8 cellular contexts compared by ENCODE assay signal in the genomic region with DNA sequence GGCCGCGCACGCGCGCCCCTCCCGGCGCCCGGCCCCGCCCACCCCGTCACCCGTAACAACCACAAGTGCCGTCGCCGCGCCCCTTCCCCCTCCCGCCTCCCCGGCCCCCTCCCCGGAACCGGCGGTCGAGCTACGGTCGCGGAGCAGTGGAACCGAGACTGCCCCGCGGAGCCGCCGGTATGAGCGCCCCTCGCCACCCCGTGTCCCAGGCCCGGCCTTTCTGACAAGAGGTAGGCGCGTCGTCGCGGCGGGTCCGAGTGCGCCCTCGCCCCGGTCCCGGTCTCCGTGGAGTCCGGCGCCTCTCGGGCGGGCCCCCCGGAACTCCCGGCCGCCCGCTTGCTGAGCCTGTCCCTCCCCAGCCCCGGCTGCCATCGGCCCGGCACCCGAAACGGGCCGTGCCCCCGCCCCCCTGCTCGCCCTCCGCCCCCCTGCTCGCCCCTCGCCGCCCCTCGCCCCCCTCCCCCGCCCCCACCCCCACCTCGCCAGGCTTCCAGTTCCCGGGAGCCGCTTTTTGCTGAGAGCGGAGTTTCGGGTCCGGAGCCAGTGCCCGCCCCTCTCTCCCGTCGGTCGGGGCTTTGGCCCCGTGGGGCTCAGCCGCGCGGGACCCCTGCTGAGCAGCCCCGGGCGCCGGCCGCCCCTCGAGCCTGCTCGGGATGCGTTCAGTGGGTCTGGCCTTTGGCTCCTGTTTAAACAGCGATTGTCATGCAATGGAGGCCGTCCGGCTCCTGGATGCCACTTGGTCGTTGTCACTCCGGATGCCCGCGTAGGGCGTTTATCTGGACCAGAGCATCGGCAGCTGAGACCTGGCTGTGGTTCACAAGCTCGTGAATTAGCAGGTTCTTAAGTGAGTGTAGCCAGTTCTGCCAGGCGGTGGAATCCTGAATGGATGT. TPM values are rescaled to one million over a fixed set of nuclear protein-coding genes. Genes with fewer than 3 reads are reported as not detected.
DNase-seq lines count a peak whose midpoint lies in the region; ATAC-seq and TF ChIP-seq lines count a peak whose summit lies in the region.

A gene (plus strand): TSS at position 92 of the 890 bp plus-strand sequence. CDS start 2,628 bp downstream, outside the sequence.

- TF ChIP-seq CTCF in DOHH2 (IDR thresholded peaks at IDR 0.05; ENCODE audit: low read depth, low read length, poor library complexity, severe bottlenecking) (no peak), mucosa of descending colon (IDR thresholded peaks at IDR 0.05) (no peak)

- peak within 1 kb of the TSS; percentile 87 for H3K4me3 Mint-ChIP-seq in activated CD4-positive, alpha-beta T cell treated with anti-CD3 and anti-CD28 coated beads, Interleukin-2, amount 10 ng/mL, durations not matched to agents 24 days and 14 days

- H3K27ac ChIP-seq in DOHH2 (ENCODE audit: low read depth, low read length) = peak within 1 kb of the TSS; percentile 91

- H3K27ac Mint-ChIP-seq in activated CD4-positive, alpha-beta T cell treated with anti-CD3 and anti-CD28 coated beads, Interleukin-2, amount 10 ng/mL, durations not matched to agents 24 days and 14 days = peak within 1 kb of the TSS; percentile 94

- H3K4me2 ChIP-seq in DOHH2 (ENCODE audit: low read length) = peak within 1 kb of the TSS; percentile 98

- ATAC-seq in GM21786 (IDR thresholded peaks at IDR 0.05; ENCODE audit: unreplicated experiment) (peak; percentile 30), mucosa of descending colon (no peak)

- DNase-seq in LoVo (ENCODE audit: low spot score) (peak; percentile 16), mucosa of descending colon (peak; percentile 55 to 77 (median 66)), superior temporal gyrus (ENCODE audit: extremely low spot score) (peak; percentile 62), inferior parietal cortex (ENCODE audit: extremely low spot score) (no peak)
- DNase-seq in activated CD4-positive, alpha-beta T cell treated with anti-CD3 and anti-CD28 coated beads, Interleukin-2, amount 10 ng/mL, durations not matched to agents 24 days and 14 days = peak; percentile 84

- H3K4me1 ChIP-seq in DOHH2 (ENCODE audit: control insufficient read depth, low read length) (peaks cover 58% of the 10 kb centered on the region), endocrine pancreas (ENCODE audit: control insufficient read depth, insufficient read depth, low read length) (peaks cover 16% of the 10 kb centered on the region), mucosa of descending colon (ENCODE audit: low read depth) (peaks cover 12% of the 10 kb centered on the region)

- peaks cover 57% of the 10 kb centered on the region for H3K36me3 Mint-ChIP-seq in activated CD4-positive, alpha-beta T cell treated with anti-CD3 and anti-CD28 coated beads, Interleukin-2, amount 10 ng/mL, durations not matched to agents 24 days and 14 days (ENCODE audit: low read depth)

- peaks cover 16% of the 10 kb centered on the region for H3K9me3 Mint-ChIP-seq in activated CD4-positive, alpha-beta T cell treated with anti-CD3 and anti-CD28 coated beads, Interleukin-2, amount 10 ng/mL, durations not matched to agents 24 days and 14 days

- H3K27me3 ChIP-seq in DOHH2 (ENCODE audit: control insufficient read depth, low read length) (peaks cover 2% of the 10 kb centered on the region; the same call in 1 of the 2 replicates), endocrine pancreas (ENCODE audit: control insufficient read depth, insufficient read depth, low read length) (no peaks in the 10 kb centered on the region)

- peaks cover 45% of the 10 kb centered on the region for H3K79me2 ChIP-seq in DOHH2 (ENCODE audit: control insufficient read depth, low read length)

- H3K9ac ChIP-seq in endocrine pancreas (ENCODE audit: control insufficient read depth, insufficient read depth, low read length) = peak within 1 kb of the TSS; percentile 89

- H3K9me2 ChIP-seq in DOHH2 (replicated peaks; ENCODE audit: control insufficient read depth, low read length) = no peaks in the 10 kb centered on the region

- peaks cover 49% of the 10 kb centered on the region for H3K36me3 ChIP-seq in DOHH2 (ENCODE audit: control insufficient read depth, low read length)
- H3K36me3 ChIP-seq in endocrine pancreas (ENCODE audit: control insufficient read depth, insufficient read depth, low read length) = no peaks in the 10 kb centered on the region
- H3K36me3 ChIP-seq in mucosa of descending colon (ENCODE audit: low read depth) = no peaks in the 10 kb centered on the region

- intact Hi-C loops in activated CD4-positive, alpha-beta T cell treated with anti-CD3 and anti-CD28 coated beads, Interleukin-2, amount 10 ng/mL, durations not matched to agents 24 days and 14 days (cut with micrococcal nuclease) = loop anchor here (1.0 to 5.0 kb wide), 7 partner anchors 13 to 414 kb away; a partner anchor contains a TSS
- intact Hi-C loops in mucosa of descending colon (cut with DNase I, micrococcal nuclease) = no loop called here

- peaks cover 31% of the 10 kb centered on the region for H3F3A ChIP-seq in DOHH2 (ENCODE audit: control insufficient read depth, insufficient read depth)

- no peaks in the 10 kb centered on the region for H4K20me1 ChIP-seq in DOHH2 (ENCODE audit: control insufficient read depth, insufficient read depth, low read depth, low read length)

- H3K9me3 ChIP-seq in DOHH2 (ENCODE audit: control insufficient read depth, insufficient read depth, low read length) (peaks cover 5% of the 10 kb centered on the region; the same call in 1 of the 2 replicates), endocrine pancreas (ENCODE audit: control insufficient read depth, low read length) (no peaks in the 10 kb centered on the region), mucosa of descending colon (no peaks in the 10 kb centered on the region)

- H3K27me3 Mint-ChIP-seq in activated CD4-positive, alpha-beta T cell treated with anti-CD3 and anti-CD28 coated beads, Interleukin-2, amount 10 ng/mL, durations not matched to agents 24 days and 14 days = no peaks in the 10 kb centered on the region

- H3K4me1 Mint-ChIP-seq in activated CD4-positive, alpha-beta T cell treated with anti-CD3 and anti-CD28 coated beads, Interleukin-2, amount 10 ng/mL, durations not matched to agents 24 days and 14 days = peaks cover 58% of the 10 kb centered on the region

- H3K4me3 ChIP-seq in DOHH2 (ENCODE audit: low read length) (peak within 1 kb of the TSS; percentile 85), endocrine pancreas (ENCODE audit: control insufficient read depth, insufficient read depth, low read length) (peak within 1 kb of the TSS; percentile 82), mucosa of descending colon (peak within 1 kb of the TSS; percentile 59)

RNA-seq across cellular contexts. Expression of the gene that starts here (rescaled TPM):
- total RNA-seq in activated CD4-positive, alpha-beta T cell treated with anti-CD3 and anti-CD28 coated beads, Interleukin-2, amount 10 ng/mL, durations not matched to agents 24 days and 14 days = 71.4 and 73.1 TPM in 2 replicates
- 10 to 100 TPM; 24.5 to 44.6 (median 44.0) TPM for total RNA-seq in mucosa of descending colon
